ENCODE assay signal across 8 cellular contexts in the genomic region with DNA sequence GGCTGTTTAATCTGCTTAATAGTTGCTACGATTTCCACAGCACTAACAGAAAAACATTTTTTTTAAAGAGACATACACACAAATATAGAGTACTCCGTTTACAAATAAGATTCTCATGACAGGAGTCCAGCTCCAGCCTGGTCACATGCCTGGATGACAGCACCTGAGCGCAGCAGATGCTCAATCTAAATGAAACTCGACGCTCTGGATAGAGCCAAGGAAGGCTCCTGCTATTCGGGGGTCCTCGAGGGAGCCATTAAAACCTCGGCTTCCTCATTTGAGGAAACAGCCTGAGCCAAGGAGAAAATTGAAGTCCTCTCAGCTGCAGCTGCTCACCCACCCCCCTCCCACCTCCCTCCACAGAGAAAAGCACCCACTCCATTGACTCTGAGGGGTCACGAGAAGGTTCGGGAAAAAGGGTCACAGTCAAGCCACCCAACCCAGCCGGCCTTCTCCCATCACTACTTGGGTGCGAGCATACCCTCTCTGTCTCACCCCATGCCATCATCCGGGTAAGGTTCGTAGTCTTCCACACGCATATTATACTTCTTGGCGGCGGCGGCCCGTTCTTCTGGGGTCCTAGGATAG. TPM values are rescaled to one million over a fixed set of nuclear protein-coding genes. Genes with fewer than 3 reads are reported as not detected.
A peak's percentile ranks its signal among the peaks of the same experiment; 100 is the strongest.
DNase-seq lines count a peak whose midpoint lies in the region; ATAC-seq lines count a peak whose summit lies in the region.

No MANE protein-coding gene starts in this region.

- peak overlapping the region; percentile 85 for H3K4me3 ChIP-seq in mesodermal cell (ENCODE audit: extremely low read depth, insufficient read depth, low read length, poor library complexity, severe bottlenecking)
- peak overlapping the region; percentile 35 to 74 for H3K4me3 ChIP-seq in aorta (ENCODE audit: low read length in 2 of 2)

- H3K27me3 Mint-ChIP-seq in central memory CD8-positive, alpha-beta T cell = no peaks in the 10 kb centered on the region

- DNase-seq in MV-4-11 (lab: John Stamatoyannopoulos, UW) (peak; percentile 22), aorta (peak in 1 of 2 donors; percentile 20), NCI-H446 treated with DMSO at 0.1 percent for 48 hours (lab: John Stamatoyannopoulos, UW) (no peak)
- no peak for DNase-seq in central memory CD8-positive, alpha-beta T cell (ENCODE audit: low spot score in 2 of 2)
- no peak for DNase-seq in stimulated activated CD4-positive, alpha-beta T cell treated with anti-CD3 and anti-CD28 coated beads, Interleukin-15, amount 100 ng/mL, for 24 hours

- H3K4me1 Mint-ChIP-seq in central memory CD8-positive, alpha-beta T cell = peaks cover 33% of the 10 kb centered on the region

- no peaks in the 10 kb centered on the region for H3K27me3 ChIP-seq in aorta (ENCODE audit: control insufficient read depth in 1 of 2, insufficient read depth in 2 of 2, low read length in 1 of 2)

- intact Hi-C loops in aorta (cut with DNase I) = no loop called here

- whole genome bisulfite sequencing in mesodermal cell (ENCODE audit: insufficient coverage in 2 of 2), 2 experiments = 10 to 12% methylated on average over 10 to 15 of the region's 19 CpGs
- WGBS in aorta, 2 donors = 1 to 2% methylated on average over 19 of the region's 19 CpGs

- ATAC-seq in GM19023 (IDR thresholded peaks at IDR 0.05; ENCODE audit: unreplicated experiment) = peak; percentile 7
- ATAC-seq in central memory CD8-positive, alpha-beta T cell (replicated peaks; ENCODE audit: extremely low read depth, poor library complexity, severe bottlenecking) = peak; percentile 25
- no peak for ATAC-seq in aorta (ENCODE audit: low FRiP score)
- ATAC-seq in GM19467 (IDR thresholded peaks at IDR 0.05; ENCODE audit: unreplicated experiment) = no peak

- H3K9me3 Mint-ChIP-seq in central memory CD8-positive, alpha-beta T cell = no peaks in the 10 kb centered on the region

- H3K4me3 Mint-ChIP-seq in central memory CD8-positive, alpha-beta T cell = peak overlapping the region; percentile 92

- no peak overlapping the region for H3K27ac ChIP-seq in mesodermal cell (ENCODE audit: low read depth, low read length, severe bottlenecking)
- H3K27ac ChIP-seq in aorta (ENCODE audit: low read depth in 1 of 2, low read length in 2 of 2) = no peak overlapping the region

- peak overlapping the region; percentile 97 for H3K27ac Mint-ChIP-seq in central memory CD8-positive, alpha-beta T cell (ENCODE audit: low read depth)

- H3K4me1 ChIP-seq in mesodermal cell (ENCODE audit: control insufficient read depth, insufficient read depth, low read length, poor library complexity, severe bottlenecking) (no peaks in the 10 kb centered on the region), aorta (ENCODE audit: control insufficient read depth in 1 of 2, insufficient read depth in 2 of 2, low read length in 2 of 2) (no peaks in the 10 kb centered on the region)

- peaks cover 32% of the 10 kb centered on the region for H3K36me3 Mint-ChIP-seq in central memory CD8-positive, alpha-beta T cell (ENCODE audit: insufficient read depth)

- H3K36me3 ChIP-seq in mesodermal cell (ENCODE audit: control insufficient read depth, insufficient read depth, low read length) (peaks cover 42% of the 10 kb centered on the region), aorta (ENCODE audit: control insufficient read depth in 1 of 2, insufficient read depth in 2 of 2, low read length in 1 of 2) (peaks cover 0 to 5% of the 10 kb centered on the region in 2 donors)

- peaks cover 5% of the 10 kb centered on the region for H3K9me3 ChIP-seq in mesodermal cell (ENCODE audit: control insufficient read depth, low read length)
- no peaks in the 10 kb centered on the region for H3K9me3 ChIP-seq in aorta (ENCODE audit: control insufficient read depth, low read length)

RNA-seq across cellular contexts. Expression of a gene that starts 0.7 kb away (rescaled TPM):
- polyA plus RNA-seq in mesodermal cell (2013, experiment 1 of 2) = 221 TPM
- polyA plus RNA-seq in mesodermal cell (2013, experiment 2 of 2) = 196 TPM
- 100 to 1,000 TPM; 127 TPM for total RNA-seq in aorta
- polyA plus RNA-seq in aorta = 100 to 1,000 TPM; 322 to 337 TPM

RNA-seq across cellular contexts. Expression of a gene that starts 6.8 kb away (rescaled TPM):
- 23.2 TPM for polyA plus RNA-seq in mesodermal cell (2013, experiment 1 of 2)
- polyA plus RNA-seq in mesodermal cell (2013, experiment 2 of 2) = 20.1 TPM
- 10 to 100 TPM; 35.8 to 42.7 TPM for total RNA-seq in aorta
- 10 to 100 TPM in 1 of 2 donors, 1 to 10 TPM in 1; 6.0 to 10.8 TPM for polyA plus RNA-seq in aorta

RNA-seq across cellular contexts. Expression of a gene that starts 9.3 kb away (rescaled TPM):
- polyA plus RNA-seq in mesodermal cell (2013, experiment 1 of 2) = 7.7 TPM
- 6.2 TPM for polyA plus RNA-seq in mesodermal cell (2013, experiment 2 of 2)
- total RNA-seq in aorta = 10 to 100 TPM in 1 of 2 donors, 1 to 10 TPM in 1; 8.7 to 16.9 TPM
- 10 to 100 TPM in 1 of 2 donors, 1 to 10 TPM in 1; 4.6 to 20.0 TPM for polyA plus RNA-seq in aorta

Comparison
In these comparisons a context has a peak if more than half of its experiments do, and no peak if none do; other contexts are left out.
1. ATAC-seq: peak in GM19023 (single experiment) and central memory CD8-positive, alpha-beta T cell (single experiment); none in aorta (single experiment) and GM19467 (single experiment).